Comparison of ENCODE assay signal across 1 cellular context in genomic region chr6:30826961-30827342, GRCh38.
TF ChIP-seq lines count a peak whose summit lies in the region.

No MANE protein-coding gene starts in this region.

TF ChIP-seq in HCT116, 20 proteins besides CTCF, POLR2A, EP300 and RAD21 (continued from another document):
- TF ChIP-seq, protein P1, sequence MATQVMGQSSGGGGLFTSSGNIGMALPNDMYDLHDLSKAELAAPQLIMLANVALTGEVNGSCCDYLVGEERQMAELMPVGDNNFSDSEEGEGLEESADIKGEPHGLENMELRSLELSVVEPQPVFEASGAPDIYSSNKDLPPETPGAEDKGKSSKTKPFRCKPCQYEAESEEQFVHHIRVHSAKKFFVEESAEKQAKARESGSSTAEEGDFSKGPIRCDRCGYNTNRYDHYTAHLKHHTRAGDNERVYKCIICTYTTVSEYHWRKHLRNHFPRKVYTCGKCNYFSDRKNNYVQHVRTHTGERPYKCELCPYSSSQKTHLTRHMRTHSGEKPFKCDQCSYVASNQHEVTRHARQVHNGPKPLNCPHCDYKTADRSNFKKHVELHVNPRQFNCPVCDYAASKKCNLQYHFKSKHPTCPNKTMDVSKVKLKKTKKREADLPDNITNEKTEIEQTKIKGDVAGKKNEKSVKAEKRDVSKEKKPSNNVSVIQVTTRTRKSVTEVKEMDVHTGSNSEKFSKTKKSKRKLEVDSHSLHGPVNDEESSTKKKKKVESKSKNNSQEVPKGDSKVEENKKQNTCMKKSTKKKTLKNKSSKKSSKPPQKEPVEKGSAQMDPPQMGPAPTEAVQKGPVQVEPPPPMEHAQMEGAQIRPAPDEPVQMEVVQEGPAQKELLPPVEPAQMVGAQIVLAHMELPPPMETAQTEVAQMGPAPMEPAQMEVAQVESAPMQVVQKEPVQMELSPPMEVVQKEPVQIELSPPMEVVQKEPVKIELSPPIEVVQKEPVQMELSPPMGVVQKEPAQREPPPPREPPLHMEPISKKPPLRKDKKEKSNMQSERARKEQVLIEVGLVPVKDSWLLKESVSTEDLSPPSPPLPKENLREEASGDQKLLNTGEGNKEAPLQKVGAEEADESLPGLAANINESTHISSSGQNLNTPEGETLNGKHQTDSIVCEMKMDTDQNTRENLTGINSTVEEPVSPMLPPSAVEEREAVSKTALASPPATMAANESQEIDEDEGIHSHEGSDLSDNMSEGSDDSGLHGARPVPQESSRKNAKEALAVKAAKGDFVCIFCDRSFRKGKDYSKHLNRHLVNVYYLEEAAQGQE (IDR thresholded peaks at IDR 0.05; ENCODE audit: low read depth), result no peak
- peak; percentile 40; the same call in 1 of the 2 replicates for TF ChIP-seq SP1 (IDR thresholded peaks at IDR 0.05; ENCODE audit: low read depth)
- no peak for TF ChIP-seq EZH2 (IDR thresholded peaks at IDR 0.05)
- no peak for TF ChIP-seq ZFX (IDR thresholded peaks at IDR 0.05)
- peak; percentile 61 for TF ChIP-seq FOSL1 (IDR thresholded peaks at IDR 0.05; ENCODE audit: low read depth)
- TF ChIP-seq EGR1 (IDR thresholded peaks at IDR 0.05; ENCODE audit: low read depth), result no peak
- TF ChIP-seq, protein P2, sequence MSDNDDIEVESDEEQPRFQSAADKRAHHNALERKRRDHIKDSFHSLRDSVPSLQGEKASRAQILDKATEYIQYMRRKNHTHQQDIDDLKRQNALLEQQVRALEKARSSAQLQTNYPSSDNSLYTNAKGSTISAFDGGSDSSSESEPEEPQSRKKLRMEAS (IDR thresholded peaks at IDR 0.05), result peak; percentile 53; the same call in 1 of the 2 replicates
- no peak for TF ChIP-seq EZH2phosphoT487 (IDR thresholded peaks at IDR 0.05; ENCODE audit: borderline replicate concordance)
- no peak for TF ChIP-seq ATF3 (IDR thresholded peaks at IDR 0.05)
- peak; percentile 65 for TF ChIP-seq JUND (IDR thresholded peaks at IDR 0.05)
- 0 out of 2 replicates have a peak, but pooled peaks have one; percentile 4 for TF ChIP-seq CEBPB (IDR thresholded peaks at IDR 0.05; ENCODE audit: low read depth)
